16 cellular contexts compared by ENCODE assay signal in the genomic region with DNA sequence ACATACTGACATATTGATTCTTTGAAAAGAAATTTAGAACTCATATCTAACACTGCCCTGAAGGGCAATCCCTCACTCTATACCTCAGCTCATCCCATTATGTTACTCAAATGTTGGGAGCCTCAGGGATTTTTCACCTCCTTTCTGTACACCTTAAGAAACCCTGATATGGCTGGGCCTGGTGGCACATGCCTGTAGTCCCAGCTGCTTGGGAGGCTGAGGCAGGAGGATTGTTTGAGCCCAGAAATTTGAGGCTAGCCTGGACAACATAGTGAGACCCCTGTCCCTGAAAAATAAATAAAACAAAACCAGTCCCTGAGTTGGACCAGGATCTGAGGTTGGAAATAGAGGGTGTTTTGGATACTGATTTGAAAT. TPM values are rescaled to one million over a fixed set of nuclear protein-coding genes. Genes with fewer than 3 reads are reported as not detected.
DNase-seq lines count a peak whose midpoint lies in the region; ATAC-seq and TF ChIP-seq lines count a peak whose summit lies in the region.
"Had no signal": no experiment of that assay in that cellular context is flagged by ENCODE, and none has a peak within 500 bp of the region (broad histone marks: within the 10 kb centered on the region; RNA-seq: fewer than 3 reads in every experiment).

No MANE protein-coding gene starts in this region.

- H3K4me3 ChIP-seq in mammary epithelial cell (replicated peaks in 1 of 3; ENCODE audit: insufficient read depth in 1 of 3, low read depth in 2 of 3, low read length in 3 of 3) (no peak overlapping the region), HUES48 (ENCODE audit: low read depth, low read length) (peak overlapping the region; percentile 26; the same call in 1 of the 2 replicates), RWPE2 (ENCODE audit: severe bottlenecking) (no peak overlapping the region), smooth muscle cell (no peak overlapping the region)
- H3K4me3 ChIP-seq: BLaER1 had no signal

- H3K4me3 Mint-ChIP-seq in MCF 10A (ENCODE audit: unreplicated experiment) = no peak overlapping the region
- H3K4me3 Mint-ChIP-seq: CD14-positive monocyte; CD8-positive, alpha-beta T cell; H9 had no signal

- DNase-seq in MCF 10A (ENCODE audit: unreplicated experiment) (no peak), mammary epithelial cell (no peak), RWPE2 (ENCODE audit: low spot score) (no peak), smooth muscle cell (lab: John Stamatoyannopoulos, UW; ENCODE audit: unreplicated experiment) (no peak), COLO829 (ENCODE audit: low spot score) (no peak)
- no peak for DNase-seq in activated CD4-positive, CD25-positive, alpha-beta regulatory T cell treated with anti-CD3 and anti-CD28 coated beads, Interleukin-2, amount 50 U/mL, for 72 hours
- no peak for DNase-seq in activated T-cell treated with anti-CD3 and anti-CD28 coated beads, Interleukin-2, amount 50 U/mL, for 48 hours
- DNase-seq: CD8-positive, alpha-beta T cell; KG1 had no signal

- H3K36me3 ChIP-seq in mammary epithelial cell (ENCODE audit: insufficient read depth, low read length) (no peaks in the 10 kb centered on the region), HUES48 (ENCODE audit: control insufficient read depth, insufficient read depth, low read length) (no peaks in the 10 kb centered on the region), RWPE2 (ENCODE audit: low read depth) (no peaks in the 10 kb centered on the region), smooth muscle cell (ENCODE audit: low read depth) (no peaks in the 10 kb centered on the region)
- H3K36me3 ChIP-seq: BLaER1 had no signal

- no peak for ATAC-seq in RWPE2 (ENCODE audit: low read depth)
- ATAC-seq: CD8-positive, alpha-beta T cell had no signal

- no peaks in the 10 kb centered on the region for H3K27me3 ChIP-seq in mammary epithelial cell (ENCODE audit: insufficient read depth, low read length)
- no peaks in the 10 kb centered on the region for H3K27me3 ChIP-seq in HUES48 (ENCODE audit: control insufficient read depth, insufficient read depth, low read length)
- no peaks in the 10 kb centered on the region for H3K27me3 ChIP-seq in RWPE2 (ENCODE audit: insufficient read depth, poor library complexity, severe bottlenecking)
- H3K27me3 ChIP-seq in smooth muscle cell (ENCODE audit: low read depth) = no peaks in the 10 kb centered on the region
- H3K27me3 ChIP-seq: BLaER1 had no signal

- peaks cover 9% of the 10 kb centered on the region for H3K4me1 Mint-ChIP-seq in MCF 10A (ENCODE audit: insufficient read depth, unreplicated experiment)
- H3K4me1 Mint-ChIP-seq: IgD-negative memory B cell had no signal

- dilution Hi-C loops in mammary epithelial cell (cut with HindIII; ENCODE audit: low sequenced_read_pairs) = no loop called here

- no peaks in the 10 kb centered on the region for H4K20me1 ChIP-seq in mammary epithelial cell (ENCODE audit: insufficient read depth, low read length)
- no peaks in the 10 kb centered on the region for H4K20me1 ChIP-seq in smooth muscle cell (ENCODE audit: low read depth)
- H4K20me1 ChIP-seq: BLaER1 had no signal

- no peaks in the 10 kb centered on the region for H3K27me3 Mint-ChIP-seq in MCF 10A (ENCODE audit: insufficient read depth, unreplicated experiment)

- H2AFZ ChIP-seq in mammary epithelial cell (ENCODE audit: low read depth, low read length) = no peak overlapping the region
- no peak overlapping the region for H2AFZ ChIP-seq in smooth muscle cell (ENCODE audit: low read depth)

- BruUV-seq in MCF 10A (replicated peaks; lab: Mats Ljungman, UMichigan) (no TSS peak), mammary epithelial cell (replicated peaks; lab: Mats Ljungman, UMichigan) (no TSS peak)

- in situ Hi-C loops in mammary epithelial cell (cut with MboI; ENCODE audit: low sequenced_read_pairs in 2 of 2) = no loop called here

- H3K4me2 ChIP-seq in mammary epithelial cell (ENCODE audit: insufficient read depth, low read depth, low read length) = no peak overlapping the region
- H3K4me2 ChIP-seq in smooth muscle cell = no peak overlapping the region
- H3K4me2 ChIP-seq: BLaER1 had no signal

- H3K9me3 ChIP-seq in mammary epithelial cell (replicated peaks; ENCODE audit: insufficient read depth, low read length) = no peaks in the 10 kb centered on the region
- peaks cover 29% of the 10 kb centered on the region for H3K9me3 ChIP-seq in HUES48 (ENCODE audit: control insufficient read depth, insufficient read depth, low read length)
- H3K9me3 ChIP-seq in RWPE2 (ENCODE audit: severe bottlenecking) = no peaks in the 10 kb centered on the region
- H3K9me3 ChIP-seq in smooth muscle cell (replicated peaks; ENCODE audit: low read depth) = no peaks in the 10 kb centered on the region

- peak overlapping the region; percentile 3 for H3K27ac Mint-ChIP-seq in MCF 10A (ENCODE audit: low read depth, unreplicated experiment)
- H3K27ac Mint-ChIP-seq: CD14-positive monocyte; CD8-positive, alpha-beta T cell; IgD-negative memory B cell had no signal

- no peaks in the 10 kb centered on the region for H3F3A ChIP-seq in smooth muscle cell (ENCODE audit: low read depth)

- intact Hi-C loops in MCF 10A (cut with micrococcal nuclease) (loop anchor here (1.0 kb wide), 1 partner anchor 172 kb away; no protein-coding TSS in a partner anchor), mammary epithelial cell (cut with micrococcal nuclease) (loop anchor here (1.0 to 2.0 kb wide), 2 partner anchors 65 to 172 kb away; no protein-coding TSS in a partner anchor)

- no peaks in the 10 kb centered on the region for H3K79me2 ChIP-seq in mammary epithelial cell (ENCODE audit: insufficient read depth, low read length)
- no peaks in the 10 kb centered on the region for H3K79me2 ChIP-seq in smooth muscle cell (ENCODE audit: low read depth)

- no peak for TF ChIP-seq CTCF in MCF 10A (IDR thresholded peaks at IDR 0.05; ENCODE audit: unreplicated experiment)
- TF ChIP-seq CTCF in mammary epithelial cell (conservative IDR thresholded peaks at IDR 0.05 in 1 of 2, IDR thresholded peaks at IDR 0.05 in 1 of 2; ENCODE audit: extremely low read depth in 1 of 2, insufficient read depth in 1 of 2, low read depth in 1 of 2, low read length in 2 of 2) = no peak
- TF ChIP-seq CTCF in RWPE2 (IDR thresholded peaks at IDR 0.05; ENCODE audit: poor library complexity, severe bottlenecking) = no peak
- TF ChIP-seq CTCF in smooth muscle cell (IDR thresholded peaks at IDR 0.05; ENCODE audit: borderline replicate concordance, insufficient read depth, poor library complexity, severe bottlenecking) = no peak

- no peaks in the 10 kb centered on the region for H3K9me3 Mint-ChIP-seq in MCF 10A (ENCODE audit: unreplicated experiment)

- H3K27ac ChIP-seq in mammary epithelial cell (ENCODE audit: insufficient read depth, low read depth, low read length) = no peak overlapping the region
- no peak overlapping the region for H3K27ac ChIP-seq in HUES48 (ENCODE audit: low read depth, low read length)
- peak overlapping the region; percentile 16 for H3K27ac ChIP-seq in RWPE2 (ENCODE audit: poor library complexity, severe bottlenecking)
- peak overlapping the region; percentile 45 for H3K27ac ChIP-seq in smooth muscle cell (ENCODE audit: low read depth)
- H3K27ac ChIP-seq: 22Rv1, BLaER1 had no signal

- no peaks in the 10 kb centered on the region for H3K4me1 ChIP-seq in mammary epithelial cell (ENCODE audit: insufficient read depth, low read length)
- no peaks in the 10 kb centered on the region for H3K4me1 ChIP-seq in HUES48 (ENCODE audit: control insufficient read depth, insufficient read depth, low read length)
- peaks cover 4% of the 10 kb centered on the region for H3K4me1 ChIP-seq in RWPE2 (ENCODE audit: insufficient read depth, poor library complexity, severe bottlenecking)
- no peaks in the 10 kb centered on the region for H3K4me1 ChIP-seq in smooth muscle cell (ENCODE audit: low read depth)
- H3K4me1 ChIP-seq: BLaER1 had no signal

- H3K36me3 Mint-ChIP-seq in MCF 10A (ENCODE audit: insufficient read depth, unreplicated experiment) = no peaks in the 10 kb centered on the region
- H3K36me3 Mint-ChIP-seq: CD14-positive monocyte had no signal

- POLR2A ChIA-PET in MCF 10A (lab: Yijun Ruan, JAX) = no interaction called here

- H3K9ac ChIP-seq in mammary epithelial cell (ENCODE audit: insufficient read depth, low read length) = no peak overlapping the region
- no peak overlapping the region for H3K9ac ChIP-seq in HUES48 (ENCODE audit: low read depth, low read length)
- H3K9ac ChIP-seq in smooth muscle cell (ENCODE audit: low read depth) = no peak overlapping the region
- H3K9ac ChIP-seq: BLaER1 had no signal

- CTCF ChIA-PET in MCF 10A (lab: Yijun Ruan, JAX) = no interaction called here
- CTCF ChIA-PET in mammary epithelial cell (lab: Charles Lee; ENCODE audit: low non-redundant PET) = no interaction called here

RNA-seq across cellular contexts. Expression of a gene that starts 27.6 kb away (rescaled TPM):
- 96.1 and 113 TPM in 2 replicates for total RNA-seq in MCF 10A (2022)
- total RNA-seq in mammary epithelial cell = 10 to 100 TPM; 31.5 to 99.0 TPM
- 193 TPM for polyA plus RNA-seq in mammary epithelial cell
- 111 TPM for polyA minus RNA-seq in mammary epithelial cell
- 175 and 270 TPM in 2 replicates for total RNA-seq in smooth muscle cell
- polyA plus RNA-seq in smooth muscle cell = 484 and 493 TPM in 2 replicates

RNA-seq across cellular contexts. Expression of a gene that starts 58.3 kb away (rescaled TPM):
- total RNA-seq in MCF 10A (2022) (0.44 and 1.0 TPM in 2 replicates), mammary epithelial cell (under 1 TPM in 1 of 2 donors, not detected in 1; 0.50 TPM), smooth muscle cell (3.8 and 5.1 TPM in 2 replicates)
- polyA plus RNA-seq in mammary epithelial cell (not detected), smooth muscle cell (8.8 and 10.9 TPM in 2 replicates)
- not detected for polyA minus RNA-seq in mammary epithelial cell
- total RNA-seq: H1 had no signal

Comparison
In these comparisons a context has a peak if more than half of its experiments do, and no peak if none do; other contexts are left out.
1. H3K27ac ChIP-seq: peak in RWPE2 (single experiment) and smooth muscle cell (single experiment); none in mammary epithelial cell (single experiment) and HUES48 (single experiment).